ENCODE assay signal across 14 cellular contexts in genomic region chr16:82440336-82440735, GRCh38.
DNase-seq lines count a peak whose midpoint lies in the region; ATAC-seq, FAIRE-seq and TF ChIP-seq lines count a peak whose summit lies in the region.
"Had no signal": no experiment of that assay in that cellular context is flagged by ENCODE, and none has a peak within 500 bp of the region (broad histone marks: within the 10 kb centered on the region; RNA-seq: fewer than 3 reads in every experiment).

No MANE protein-coding gene starts in this region.

- H3K9me3 ChIP-seq in neuronal stem cell (replicated peaks in 1 of 2; ENCODE audit: control insufficient read depth in 2 of 2, insufficient read depth in 1 of 2, low read depth in 1 of 2, low read length in 2 of 2) = no peaks in the 10 kb centered on the region
- H3K9me3 ChIP-seq: BLaER1 treated with 17β-estradiol and CSF1 and Interleukin-3, amounts not matched to agents 10 nM and 100 nM had no signal

- H2AFZ ChIP-seq in GM23338 (no peak overlapping the region), neuronal stem cell (ENCODE audit: low read length) (no peak overlapping the region)

- no peak overlapping the region for H2AK5ac ChIP-seq in neuronal stem cell (ENCODE audit: low read depth, low read length)

- H3K36me3 ChIP-seq in GM23338 (ENCODE audit: insufficient read depth) (no peaks in the 10 kb centered on the region), bronchial epithelial cell (ENCODE audit: control insufficient read depth, insufficient read depth, low read length) (no peaks in the 10 kb centered on the region), neuronal stem cell (replicated peaks in 1 of 2; ENCODE audit: control insufficient read depth in 2 of 2, insufficient read depth in 2 of 2, low read length in 2 of 2) (no peaks in the 10 kb centered on the region)
- H3K36me3 ChIP-seq: BLaER1 treated with 17β-estradiol and CSF1 and Interleukin-3, amounts not matched to agents 10 nM and 100 nM had no signal

- DNase-seq in GM23338 (ENCODE audit: low spot score) = peak; percentile 9
- no peak for DNase-seq in bronchial epithelial cell (ENCODE audit: low read depth)
- DNase-seq in iPS-NIHi7 (ENCODE audit: extremely low spot score) = peak; percentile 38
- peak; percentile 50 for DNase-seq in neuronal stem cell (ENCODE audit: low spot score)
- no peak for DNase-seq in GM19238 (ENCODE audit: insufficient read length, low spot score)
- no peak for DNase-seq in HCEC 1CT
- no peak for DNase-seq in stimulated activated CD4-positive, alpha-beta T cell treated with anti-CD3 and anti-CD28 coated beads, Interleukin-4, amount 100 ng/mL, for 1 hour
- DNase-seq: CD4-positive, CD25-positive, alpha-beta regulatory T cell; DMS79; GOT3 had no signal

- H3K27me3 Mint-ChIP-seq in GM23338 (ENCODE audit: insufficient read depth, low read depth, poor library complexity) = peaks cover 4% of the 10 kb centered on the region
- H3K27me3 Mint-ChIP-seq: CD4-positive, CD25-positive, alpha-beta regulatory T cell had no signal

- H3K79me2 ChIP-seq in GM23338 (replicated peaks; ENCODE audit: insufficient read depth) = no peaks in the 10 kb centered on the region

- no peak overlapping the region for H3K27ac Mint-ChIP-seq in GM23338

- H3K9me3 Mint-ChIP-seq in GM23338 = no peaks in the 10 kb centered on the region

- H3K4me2 ChIP-seq in GM23338 (no peak overlapping the region), neuronal stem cell (ENCODE audit: insufficient read depth, low read length, poor library complexity, severe bottlenecking) (no peak overlapping the region)
- H3K4me2 ChIP-seq: BLaER1 treated with 17β-estradiol and CSF1 and Interleukin-3, amounts not matched to agents 10 nM and 100 nM had no signal

- no peak overlapping the region for H2BK15ac ChIP-seq in neuronal stem cell (ENCODE audit: low read length)

- no peaks in the 10 kb centered on the region for H3K27me3 ChIP-seq in GM23338 (ENCODE audit: insufficient read depth)
- no peaks in the 10 kb centered on the region for H3K27me3 ChIP-seq in bronchial epithelial cell (ENCODE audit: control insufficient read depth, insufficient read depth, low read length)
- H3K27me3 ChIP-seq in neuronal stem cell (ENCODE audit: control insufficient read depth in 3 of 3, insufficient read depth in 3 of 3, low read depth in 1 of 3, low read length in 3 of 3) = no peaks in the 10 kb centered on the region
- H3K27me3 ChIP-seq: BLaER1 treated with 17β-estradiol and CSF1 and Interleukin-3, amounts not matched to agents 10 nM and 100 nM had no signal

- H3F3A ChIP-seq in GM23338 (replicated peaks; ENCODE audit: low read depth) = no peaks in the 10 kb centered on the region

- no peak overlapping the region for H3K23ac ChIP-seq in neuronal stem cell (ENCODE audit: low read depth, low read length, poor library complexity)

- H3K4me1 ChIP-seq in GM23338 (ENCODE audit: insufficient read depth) = no peaks in the 10 kb centered on the region
- peaks cover 0 to 7% of the 10 kb centered on the region in 2 donors for H3K4me1 ChIP-seq in neuronal stem cell (ENCODE audit: control insufficient read depth in 2 of 2, insufficient read depth in 1 of 2, low read depth in 1 of 2, low read length in 2 of 2)
- H3K4me1 ChIP-seq: BLaER1 treated with 17β-estradiol and CSF1 and Interleukin-3, amounts not matched to agents 10 nM and 100 nM had no signal

- H3K4ac ChIP-seq in neuronal stem cell (ENCODE audit: low read length) = no peak overlapping the region

- peaks cover 5% of the 10 kb centered on the region; the same call in 1 of the 2 replicates for H3K9me2 ChIP-seq in GM23338 (ENCODE audit: insufficient read depth)

- H4K91ac ChIP-seq in neuronal stem cell (ENCODE audit: low read depth, low read length, poor library complexity) = no peak overlapping the region

- no peak overlapping the region for H3K14ac ChIP-seq in neuronal stem cell (ENCODE audit: low read length)

- ATAC-seq in GM23338 (peak; percentile 46), HG03342 (IDR thresholded peaks at IDR 0.05; ENCODE audit: unreplicated experiment) (no peak)

- H2BK12ac ChIP-seq in neuronal stem cell (ENCODE audit: low read length) = no peak overlapping the region

- no peaks in the 10 kb centered on the region for H4K20me1 ChIP-seq in GM23338 (replicated peaks; ENCODE audit: insufficient read depth)
- H4K20me1 ChIP-seq: BLaER1 treated with 17β-estradiol and CSF1 and Interleukin-3, amounts not matched to agents 10 nM and 100 nM had no signal

- no CpG with 5 or more reads among the region's 6 CpGs for WGBS in neuronal stem cell (ENCODE audit: extremely low coverage in 2 of 2, insufficient read length in 2 of 2, insufficient replicate concordance in 1 of 2), 2 donors

- peak; percentile 79 for FAIRE-seq in bronchial epithelial cell (lab: Jason Lieb, UNC)
- FAIRE-seq: G401.6 had no signal

- no peaks in the 10 kb centered on the region for H3K79me1 ChIP-seq in neuronal stem cell (ENCODE audit: low read depth, low read length)

- no peak overlapping the region for H3K4me3 ChIP-seq in GM23338
- no peak overlapping the region for H3K4me3 ChIP-seq in bronchial epithelial cell (ENCODE audit: low read depth, low read length)
- no peak overlapping the region for H3K4me3 ChIP-seq in neuronal stem cell (ENCODE audit: low read length in 2 of 2)
- H3K4me3 ChIP-seq: BLaER1 treated with 17β-estradiol and CSF1 and Interleukin-3, amounts not matched to agents 10 nM and 100 nM had no signal

- peaks cover 10% of the 10 kb centered on the region for H3K4me1 Mint-ChIP-seq in GM23338
- H3K4me1 Mint-ChIP-seq: CD4-positive, CD25-positive, alpha-beta regulatory T cell had no signal

- no peak overlapping the region for H3K4me3 Mint-ChIP-seq in GM23338
- H3K4me3 Mint-ChIP-seq: CD4-positive, CD25-positive, alpha-beta regulatory T cell had no signal

- no peak overlapping the region for H3K18ac ChIP-seq in neuronal stem cell (ENCODE audit: low read length)

- TF ChIP-seq CTCF in GM23338 (conservative IDR thresholded peaks at IDR 0.05; ENCODE audit: low read depth in 2 of 2) (no peak), bronchial epithelial cell (IDR thresholded peaks at IDR 0.05; ENCODE audit: insufficient read depth, low read length, severe bottlenecking) (no peak)

- H2BK120ac ChIP-seq in neuronal stem cell (ENCODE audit: low read depth, low read length) = no peak overlapping the region

- H3K9ac ChIP-seq in neuronal stem cell (ENCODE audit: low read depth, low read length, poor library complexity) = no peak overlapping the region
- H3K9ac ChIP-seq: BLaER1 treated with 17β-estradiol and CSF1 and Interleukin-3, amounts not matched to agents 10 nM and 100 nM had no signal

- H2BK5ac ChIP-seq in neuronal stem cell (ENCODE audit: low read length) = no peak overlapping the region

- H4K8ac ChIP-seq in neuronal stem cell (ENCODE audit: low read depth, low read length) = no peak overlapping the region

- H3K36me3 Mint-ChIP-seq in GM23338 (ENCODE audit: low read depth) = no peaks in the 10 kb centered on the region
- H3K36me3 Mint-ChIP-seq: CD4-positive, CD25-positive, alpha-beta regulatory T cell had no signal

- H3K27ac ChIP-seq in GM23338 (ENCODE audit: low read depth) (no peak overlapping the region), neuronal stem cell (replicated peaks; ENCODE audit: low read length) (no peak overlapping the region)
- H3K27ac ChIP-seq: BLaER1 treated with 17β-estradiol and CSF1 and Interleukin-3, amounts not matched to agents 10 nM and 100 nM; HL-60 had no signal

TF ChIP-seq in GM23338, 12 proteins besides CTCF, POLR2A, EP300 and RAD21 (continues in another document):
- no peak for TF ChIP-seq NANOG (IDR thresholded peaks at IDR 0.05; ENCODE audit: borderline replicate concordance)
- TF ChIP-seq JUNB (IDR thresholded peaks at IDR 0.05; ENCODE audit: unreplicated experiment) = no peak

Comparison
In these comparisons a context has a peak if more than half of its experiments do, and no peak if none do; other contexts are left out.
1. DNase-seq: peak in GM23338 (single experiment), iPS-NIHi7 (single experiment) and neuronal stem cell (single experiment); none in bronchial epithelial cell (single experiment), GM19238 (single experiment), HCEC 1CT (single experiment) and stimulated activated CD4-positive, alpha-beta T cell treated with anti-CD3 and anti-CD28 coated beads, Interleukin-4, amount 100 ng/mL, for 1 hour (single experiment).